1 cellular context compared by ENCODE assay signal in the genomic region with DNA sequence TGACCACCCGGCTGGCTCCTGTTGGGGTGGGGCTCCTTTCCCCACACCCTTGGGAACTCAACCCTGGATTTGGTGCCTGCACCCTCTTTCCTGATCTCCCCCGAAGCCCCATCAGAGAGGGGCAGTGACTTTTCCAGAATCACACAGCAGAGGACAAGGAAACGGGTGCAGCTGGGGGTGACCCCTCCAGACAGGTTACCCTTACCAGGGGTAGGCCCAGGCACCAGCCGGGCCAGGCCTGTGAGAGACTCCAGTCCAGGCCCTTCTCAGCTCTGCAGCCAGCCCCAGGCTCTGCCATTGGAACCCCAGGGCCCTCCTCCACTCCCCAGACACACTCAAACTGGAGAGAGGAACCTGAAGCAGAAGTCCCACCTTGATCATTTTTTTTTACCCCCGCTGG.
TF ChIP-seq lines count a peak whose summit lies in the region.

No MANE protein-coding gene starts in this region.

TF ChIP-seq in WTC11, 78 proteins besides CTCF, POLR2A, EP300 and RAD21 (continued from another document):
- TF ChIP-seq, protein P1, sequence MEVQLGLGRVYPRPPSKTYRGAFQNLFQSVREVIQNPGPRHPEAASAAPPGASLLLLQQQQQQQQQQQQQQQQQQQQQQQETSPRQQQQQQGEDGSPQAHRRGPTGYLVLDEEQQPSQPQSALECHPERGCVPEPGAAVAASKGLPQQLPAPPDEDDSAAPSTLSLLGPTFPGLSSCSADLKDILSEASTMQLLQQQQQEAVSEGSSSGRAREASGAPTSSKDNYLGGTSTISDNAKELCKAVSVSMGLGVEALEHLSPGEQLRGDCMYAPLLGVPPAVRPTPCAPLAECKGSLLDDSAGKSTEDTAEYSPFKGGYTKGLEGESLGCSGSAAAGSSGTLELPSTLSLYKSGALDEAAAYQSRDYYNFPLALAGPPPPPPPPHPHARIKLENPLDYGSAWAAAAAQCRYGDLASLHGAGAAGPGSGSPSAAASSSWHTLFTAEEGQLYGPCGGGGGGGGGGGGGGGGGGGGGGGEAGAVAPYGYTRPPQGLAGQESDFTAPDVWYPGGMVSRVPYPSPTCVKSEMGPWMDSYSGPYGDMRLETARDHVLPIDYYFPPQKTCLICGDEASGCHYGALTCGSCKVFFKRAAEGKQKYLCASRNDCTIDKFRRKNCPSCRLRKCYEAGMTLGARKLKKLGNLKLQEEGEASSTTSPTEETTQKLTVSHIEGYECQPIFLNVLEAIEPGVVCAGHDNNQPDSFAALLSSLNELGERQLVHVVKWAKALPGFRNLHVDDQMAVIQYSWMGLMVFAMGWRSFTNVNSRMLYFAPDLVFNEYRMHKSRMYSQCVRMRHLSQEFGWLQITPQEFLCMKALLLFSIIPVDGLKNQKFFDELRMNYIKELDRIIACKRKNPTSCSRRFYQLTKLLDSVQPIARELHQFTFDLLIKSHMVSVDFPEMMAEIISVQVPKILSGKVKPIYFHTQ (CRISPR knock-in tag; IDR thresholded peaks at IDR 0.05), result no peak
- TF ChIP-seq, protein P2, sequence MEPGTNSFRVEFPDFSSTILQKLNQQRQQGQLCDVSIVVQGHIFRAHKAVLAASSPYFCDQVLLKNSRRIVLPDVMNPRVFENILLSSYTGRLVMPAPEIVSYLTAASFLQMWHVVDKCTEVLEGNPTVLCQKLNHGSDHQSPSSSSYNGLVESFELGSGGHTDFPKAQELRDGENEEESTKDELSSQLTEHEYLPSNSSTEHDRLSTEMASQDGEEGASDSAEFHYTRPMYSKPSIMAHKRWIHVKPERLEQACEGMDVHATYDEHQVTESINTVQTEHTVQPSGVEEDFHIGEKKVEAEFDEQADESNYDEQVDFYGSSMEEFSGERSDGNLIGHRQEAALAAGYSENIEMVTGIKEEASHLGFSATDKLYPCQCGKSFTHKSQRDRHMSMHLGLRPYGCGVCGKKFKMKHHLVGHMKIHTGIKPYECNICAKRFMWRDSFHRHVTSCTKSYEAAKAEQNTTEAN (CRISPR knock-in tag; IDR thresholded peaks at IDR 0.05), result no peak
